1 cellular context compared by ENCODE assay signal in the genomic region with DNA sequence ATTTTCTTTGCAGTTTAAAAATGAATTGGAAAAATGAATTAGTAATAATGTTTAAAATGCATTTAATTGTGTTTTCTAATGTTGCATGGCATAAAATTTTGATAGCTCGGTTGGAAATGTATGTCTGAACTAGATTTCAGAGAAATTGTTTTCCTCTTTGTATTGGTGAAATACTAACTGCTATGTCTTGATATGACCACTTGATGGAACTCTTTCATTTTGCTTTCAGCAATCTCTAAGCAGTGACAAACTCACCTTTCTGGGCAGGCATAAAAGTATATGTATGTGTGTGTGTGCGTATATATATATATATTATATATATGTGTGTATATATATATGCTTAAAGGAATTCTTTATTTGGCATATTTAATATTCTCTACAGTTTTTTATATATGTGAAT.
TF ChIP-seq lines count a peak whose summit lies in the region.

No MANE protein-coding gene starts in this region.

TF ChIP-seq in GM23338, 12 proteins besides CTCF, POLR2A, EP300 and RAD21 (continued from another document):
- TF ChIP-seq, protein P1, sequence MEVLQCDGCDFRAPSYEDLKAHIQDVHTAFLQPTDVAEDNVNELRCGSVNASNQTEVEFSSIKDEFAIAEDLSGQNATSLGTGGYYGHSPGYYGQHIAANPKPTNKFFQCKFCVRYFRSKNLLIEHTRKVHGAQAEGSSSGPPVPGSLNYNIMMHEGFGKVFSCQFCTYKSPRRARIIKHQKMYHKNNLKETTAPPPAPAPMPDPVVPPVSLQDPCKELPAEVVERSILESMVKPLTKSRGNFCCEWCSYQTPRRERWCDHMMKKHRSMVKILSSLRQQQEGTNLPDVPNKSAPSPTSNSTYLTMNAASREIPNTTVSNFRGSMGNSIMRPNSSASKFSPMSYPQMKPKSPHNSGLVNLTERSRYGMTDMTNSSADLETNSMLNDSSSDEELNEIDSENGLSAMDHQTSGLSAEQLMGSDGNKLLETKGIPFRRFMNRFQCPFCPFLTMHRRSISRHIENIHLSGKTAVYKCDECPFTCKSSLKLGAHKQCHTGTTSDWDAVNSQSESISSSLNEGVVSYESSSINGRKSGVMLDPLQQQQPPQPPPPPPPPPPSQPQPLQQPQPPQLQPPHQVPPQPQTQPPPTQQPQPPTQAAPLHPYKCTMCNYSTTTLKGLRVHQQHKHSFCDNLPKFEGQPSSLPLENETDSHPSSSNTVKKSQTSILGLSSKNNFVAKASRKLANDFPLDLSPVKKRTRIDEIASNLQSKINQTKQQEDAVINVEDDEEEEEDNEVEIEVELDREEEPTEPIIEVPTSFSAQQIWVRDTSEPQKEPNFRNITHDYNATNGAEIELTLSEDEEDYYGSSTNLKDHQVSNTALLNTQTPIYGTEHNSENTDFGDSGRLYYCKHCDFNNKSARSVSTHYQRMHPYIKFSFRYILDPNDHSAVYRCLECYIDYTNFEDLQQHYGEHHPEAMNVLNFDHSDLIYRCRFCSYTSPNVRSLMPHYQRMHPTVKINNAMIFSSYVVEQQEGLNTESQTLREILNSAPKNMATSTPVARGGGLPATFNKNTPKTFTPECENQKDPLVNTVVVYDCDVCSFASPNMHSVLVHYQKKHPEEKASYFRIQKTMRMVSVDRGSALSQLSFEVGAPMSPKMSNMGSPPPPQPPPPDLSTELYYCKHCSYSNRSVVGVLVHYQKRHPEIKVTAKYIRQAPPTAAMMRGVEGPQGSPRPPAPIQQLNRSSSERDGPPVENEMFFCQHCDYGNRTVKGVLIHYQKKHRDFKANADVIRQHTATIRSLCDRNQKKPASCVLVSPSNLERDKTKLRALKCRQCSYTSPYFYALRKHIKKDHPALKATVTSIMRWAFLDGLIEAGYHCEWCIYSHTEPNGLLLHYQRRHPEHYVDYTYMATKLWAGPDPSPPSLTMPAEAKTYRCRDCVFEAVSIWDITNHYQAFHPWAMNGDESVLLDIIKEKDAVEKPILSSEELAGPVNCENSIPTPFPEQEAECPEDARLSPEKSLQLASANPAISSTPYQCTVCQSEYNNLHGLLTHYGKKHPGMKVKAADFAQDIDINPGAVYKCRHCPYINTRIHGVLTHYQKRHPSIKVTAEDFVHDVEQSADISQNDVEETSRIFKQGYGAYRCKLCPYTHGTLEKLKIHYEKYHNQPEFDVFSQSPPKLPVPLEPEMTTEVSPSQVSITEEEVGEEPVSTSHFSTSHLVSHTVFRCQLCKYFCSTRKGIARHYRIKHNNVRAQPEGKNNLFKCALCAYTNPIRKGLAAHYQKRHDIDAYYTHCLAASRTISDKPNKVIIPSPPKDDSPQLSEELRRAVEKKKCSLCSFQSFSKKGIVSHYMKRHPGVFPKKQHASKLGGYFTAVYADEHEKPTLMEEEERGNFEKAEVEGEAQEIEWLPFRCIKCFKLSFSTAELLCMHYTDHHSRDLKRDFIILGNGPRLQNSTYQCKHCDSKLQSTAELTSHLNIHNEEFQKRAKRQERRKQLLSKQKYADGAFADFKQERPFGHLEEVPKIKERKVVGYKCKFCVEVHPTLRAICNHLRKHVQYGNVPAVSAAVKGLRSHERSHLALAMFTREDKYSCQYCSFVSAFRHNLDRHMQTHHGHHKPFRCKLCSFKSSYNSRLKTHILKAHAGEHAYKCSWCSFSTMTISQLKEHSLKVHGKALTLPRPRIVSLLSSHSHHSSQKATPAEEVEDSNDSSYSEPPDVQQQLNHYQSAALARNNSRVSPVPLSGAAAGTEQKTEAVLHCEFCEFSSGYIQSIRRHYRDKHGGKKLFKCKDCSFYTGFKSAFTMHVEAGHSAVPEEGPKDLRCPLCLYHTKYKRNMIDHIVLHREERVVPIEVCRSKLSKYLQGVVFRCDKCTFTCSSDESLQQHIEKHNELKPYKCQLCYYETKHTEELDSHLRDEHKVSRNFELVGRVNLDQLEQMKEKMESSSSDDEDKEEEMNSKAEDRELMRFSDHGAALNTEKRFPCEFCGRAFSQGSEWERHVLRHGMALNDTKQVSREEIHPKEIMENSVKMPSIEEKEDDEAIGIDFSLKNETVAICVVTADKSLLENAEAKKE (CRISPR knock-in tag; IDR thresholded peaks at IDR 0.05), result no peak
- TF ChIP-seq POLR2AphosphoS5 (IDR thresholded peaks at IDR 0.05; ENCODE audit: low read depth) (no peak), NANOG (IDR thresholded peaks at IDR 0.05; ENCODE audit: borderline replicate concordance) (no peak), STAT1 (IDR thresholded peaks at IDR 0.05; ENCODE audit: unreplicated experiment) (no peak), CREB1 (CRISPR knock-in tag; IDR thresholded peaks at IDR 0.05; ENCODE audit: low read depth) (no peak), ZNF331 (CRISPR knock-in tag; IDR thresholded peaks at IDR 0.05; ENCODE audit: low read depth) (no peak)
- TF ChIP-seq, protein P2, sequence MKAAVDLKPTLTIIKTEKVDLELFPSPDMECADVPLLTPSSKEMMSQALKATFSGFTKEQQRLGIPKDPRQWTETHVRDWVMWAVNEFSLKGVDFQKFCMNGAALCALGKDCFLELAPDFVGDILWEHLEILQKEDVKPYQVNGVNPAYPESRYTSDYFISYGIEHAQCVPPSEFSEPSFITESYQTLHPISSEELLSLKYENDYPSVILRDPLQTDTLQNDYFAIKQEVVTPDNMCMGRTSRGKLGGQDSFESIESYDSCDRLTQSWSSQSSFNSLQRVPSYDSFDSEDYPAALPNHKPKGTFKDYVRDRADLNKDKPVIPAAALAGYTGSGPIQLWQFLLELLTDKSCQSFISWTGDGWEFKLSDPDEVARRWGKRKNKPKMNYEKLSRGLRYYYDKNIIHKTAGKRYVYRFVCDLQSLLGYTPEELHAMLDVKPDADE (IDR thresholded peaks at IDR 0.05), result no peak
